ENCODE assay signal across 20 cellular contexts in genomic region chr10:122132331-122132755, GRCh38.
DNase-seq lines count a peak whose midpoint lies in the region; ATAC-seq, FAIRE-seq and TF ChIP-seq lines count a peak whose summit lies in the region.
"Had no signal": no experiment of that assay in that cellular context is flagged by ENCODE, and none has a peak within 500 bp of the region (broad histone marks: within the 10 kb centered on the region; RNA-seq: fewer than 3 reads in every experiment).

No MANE protein-coding gene starts in this region.

- H2BK5ac ChIP-seq in H1 (ENCODE audit: low read depth, low read length), result no peak overlapping the region

- no peaks in the 10 kb centered on the region for H4K20me1 ChIP-seq in H1 (replicated peaks in 1 of 2; ENCODE audit: control insufficient read depth in 1 of 2, insufficient read depth in 2 of 2, low read length in 2 of 2)

- H4K91ac ChIP-seq in H1 (replicated peaks; ENCODE audit: insufficient read length, low read length), result peak overlapping the region; percentile 58

- TF ChIP-seq RAD21 in H1 (IDR thresholded peaks at IDR 0.05 in 1 of 2, conservative IDR thresholded peaks at IDR 0.05 in 1 of 2; ENCODE audit: low read depth in 2 of 2, low read length in 2 of 2), result no peak

- H3K23me2 ChIP-seq in H1 (ENCODE audit: low read depth, low read length), result no peaks in the 10 kb centered on the region

- no peak overlapping the region for H2BK20ac ChIP-seq in H1 (ENCODE audit: low read length)

- no peak overlapping the region for H3K4me3 Mint-ChIP-seq in CD8-positive, alpha-beta memory T cell
- H3K4me3 Mint-ChIP-seq: CD14-positive monocyte; central memory CD8-positive, alpha-beta T cell had no signal

- peaks cover 38% of the 10 kb centered on the region for H3K4me1 ChIP-seq in cardiac muscle cell (ENCODE audit: low read depth)
- H3K4me1 ChIP-seq in H1 (replicated peaks in 1 of 4; ENCODE audit: control insufficient read depth in 3 of 4, insufficient read depth in 4 of 4, low read length in 3 of 4), result peaks cover 3 to 13% (median 8%) of the 10 kb centered on the region in 4 experiments
- peaks cover 51% of the 10 kb centered on the region for H3K4me1 ChIP-seq in muscle layer of colon (ENCODE audit: insufficient read depth, low read length)
- peaks cover 0 to 65% (median 41%) of the 10 kb centered on the region in 4 donors for H3K4me1 ChIP-seq in tibial artery
- H3K4me1 ChIP-seq in CD8-positive, alpha-beta memory T cell (ENCODE audit: insufficient read depth, low read length), result no peaks in the 10 kb centered on the region

- DNase-seq in cardiac muscle cell (ENCODE audit: low read depth in 1 of 2, low spot score in 1 of 2) (no peak), left ventricle myocardium superior (no peak), H1 (ENCODE audit: low read depth in 1 of 2, low spot score in 2 of 2) (peak in 1 of 2 experiments; percentile 74), tibial artery (no peak), globus pallidus (ENCODE audit: low spot score) (no peak)
- no peak for DNase-seq in CD8-positive, alpha-beta memory T cell
- DNase-seq: activated CD4-positive, alpha-beta T cell treated with anti-CD3 and anti-CD28 coated beads, Interleukin-2, amount 50 U/mL, for 1 hour; amniotic stem cell; DMS153; Kasumi-1; NCI-H1105 treated with DMSO at 0.1 percent for 48 hours; NCI-H226; NK-92 treated with Interleukin-12 subunit alpha and Interleukin-12 subunit beta, amount 100 ng/mL, for 24 hours; small intestine; stimulated activated CD8-positive, alpha-beta memory T cell treated with anti-CD3 and anti-CD28 coated beads, Interleukin-4, amount 100 ng/mL, for 48 hours had no signal

- FAIRE-seq in H1 (lab: Jason Lieb, UNC), result peak; percentile 62
- FAIRE-seq: small intestine had no signal

- peaks cover 0 to 6% of the 10 kb centered on the region in 2 experiments; a peak in 3 of 4 replicates for H3K79me2 ChIP-seq in H1 (ENCODE audit: control insufficient read depth in 1 of 2, insufficient read depth in 2 of 2, low read length in 2 of 2)

- no peak overlapping the region; the same call in 1 of the 2 replicates for H4K8ac ChIP-seq in H1 (ENCODE audit: extremely low read depth, insufficient read depth, low read length)

- no peaks in the 10 kb centered on the region for H3K4me1 Mint-ChIP-seq in CD8-positive, alpha-beta memory T cell
- H3K4me1 Mint-ChIP-seq: CD14-positive monocyte; central memory CD8-positive, alpha-beta T cell had no signal

- peak overlapping the region; percentile 68; the same call in 1 of the 2 replicates for H2BK12ac ChIP-seq in H1 (ENCODE audit: low read depth, low read length)

- TF ChIP-seq EP300 in H1 (IDR thresholded peaks at IDR 0.05; ENCODE audit: borderline replicate concordance in 1 of 2, low read depth in 2 of 2, low read length in 2 of 2), result no peak

- H3K4me2 ChIP-seq in H1 (ENCODE audit: insufficient read depth in 1 of 2, low read depth in 2 of 2, low read length in 2 of 2), result peak overlapping the region; percentile 52 to 61; a peak in 3 of 4 replicates

- H3K27me3 ChIP-seq in cardiac muscle cell, result no peaks in the 10 kb centered on the region
- no peaks in the 10 kb centered on the region for H3K27me3 ChIP-seq in H1 (replicated peaks in 1 of 4; ENCODE audit: control insufficient read depth in 3 of 4, extremely low read depth in 1 of 4, insufficient read depth in 3 of 4, low read length in 3 of 4)
- H3K27me3 ChIP-seq in muscle layer of colon (ENCODE audit: control insufficient read depth in 1 of 2, insufficient read depth in 2 of 2, low read length in 2 of 2), result no peaks in the 10 kb centered on the region
- H3K27me3 ChIP-seq in tibial artery, result no peaks in the 10 kb centered on the region
- no peaks in the 10 kb centered on the region for H3K27me3 ChIP-seq in CD8-positive, alpha-beta memory T cell (ENCODE audit: insufficient read depth, low read length, poor library complexity, severe bottlenecking)
- H3K27me3 ChIP-seq: suprapubic skin had no signal

- no peak for TF ChIP-seq CTCF in cardiac muscle cell (IDR thresholded peaks at IDR 0.05; ENCODE audit: low read depth, low read length)
- TF ChIP-seq CTCF in H1 (IDR thresholded peaks at IDR 0.05; ENCODE audit: control extremely low read depth in 1 of 3, insufficient read depth in 1 of 3, low read depth in 1 of 3, low read length in 3 of 3), result no peak
- no peak for TF ChIP-seq CTCF in tibial artery (IDR thresholded peaks at IDR 0.05)

- no peak overlapping the region for H3K23ac ChIP-seq in H1 (ENCODE audit: insufficient read length)

- H3K4me3 ChIP-seq in cardiac muscle cell (no peak overlapping the region), H1 (ENCODE audit: extremely low read depth in 1 of 4, insufficient read depth in 2 of 4, low read depth in 3 of 4, low read length in 4 of 4) (peak overlapping the region in 1 of 4 experiments; percentile 26; a peak in 1 of 8 replicates), muscle layer of colon (ENCODE audit: low read depth in 1 of 2, low read length in 2 of 2) (no peak overlapping the region), tibial artery (no peak overlapping the region)
- no peak overlapping the region for H3K4me3 ChIP-seq in CD8-positive, alpha-beta memory T cell (ENCODE audit: low read length)
- H3K4me3 ChIP-seq: suprapubic skin had no signal

- no peak for ATAC-seq in left ventricle myocardium superior
- ATAC-seq in GM18519 (IDR thresholded peaks at IDR 0.05; ENCODE audit: low FRiP score, unreplicated experiment), result no peak

- no peak overlapping the region for H3K4ac ChIP-seq in H1 (replicated peaks; ENCODE audit: insufficient read length, low read depth, low read length)

- intact Hi-C loops in left ventricle myocardium superior (cut with micrococcal nuclease), result no loop called here
- intact Hi-C loops in tibial artery (cut with DNase I; ENCODE audit: low total_unique reads), result loop anchor here (10.0 kb wide), 1 partner anchor 242 kb away; the partner anchor contains the start of gene PLEKHA1

- H2BK15ac ChIP-seq in H1 (ENCODE audit: low read length), result no peak overlapping the region

- H3K14ac ChIP-seq in H1 (ENCODE audit: insufficient read length), result no peak overlapping the region

- no peak overlapping the region for H4K5ac ChIP-seq in H1 (ENCODE audit: insufficient read length, low read depth, low read length)

- CTCF ChIA-PET in H1 (lab: Charles Lee; ENCODE audit: partially characterized antibody), result interaction anchor here (0.6 to 1.6 kb wide), 4 partner anchors 10 to 64 kb away, joined by 3 to 14 read pairs (median 4); no protein-coding TSS in a partner anchor
- CTCF ChIA-PET in CD8-positive, alpha-beta memory T cell (lab: Charles Lee), result no interaction called here

- 47% methylated on average over 14 of the region's 15 CpGs; no CpG with 5 or more reads in 1 of the 2 experiments for WGBS in H1 (ENCODE audit: extremely low coverage in 1 of 2, insufficient coverage in 1 of 2, insufficient read length in 1 of 2, insufficient replicate concordance in 2 of 2, low coverage in 1 of 2, low lambda C conversion rate in 2 of 2, missing lambda C conversion rate in 1 of 2), 2 experiments

- H2AK5ac ChIP-seq in H1 (ENCODE audit: low read depth, low read length), result no peak overlapping the region

- H3K36me3 ChIP-seq in cardiac muscle cell (no peaks in the 10 kb centered on the region), H1 (ENCODE audit: control insufficient read depth in 2 of 4, insufficient read depth in 4 of 4, low read length in 3 of 4) (no peaks in the 10 kb centered on the region; a peak in 3 of 8 replicates), muscle layer of colon (ENCODE audit: insufficient read depth, low read length) (peaks cover 22% of the 10 kb centered on the region), tibial artery (peaks cover 0 to 34% (median 18%) of the 10 kb centered on the region in 3 donors)
- no peaks in the 10 kb centered on the region for H3K36me3 ChIP-seq in CD8-positive, alpha-beta memory T cell (ENCODE audit: insufficient read depth, low read length)

- H3K9ac ChIP-seq in H1 (replicated peaks in 1 of 4; ENCODE audit: extremely low read depth in 1 of 4, low read depth in 3 of 4, low read length in 3 of 4) (0 out of 7 replicates have a peak overlapping the region, but pooled peaks of 1 of the 4 experiments have one; percentile 11), muscle layer of colon (ENCODE audit: low read length) (no peak overlapping the region)

- no peak overlapping the region for H3K56ac ChIP-seq in H1 (replicated peaks; ENCODE audit: insufficient read length, low read depth, low read length)

- H3K9me3 ChIP-seq in cardiac muscle cell (ENCODE audit: low read depth) (no peaks in the 10 kb centered on the region), H1 (ENCODE audit: insufficient read depth in 2 of 2, low read depth in 1 of 2, low read length in 1 of 2) (no peaks in the 10 kb centered on the region), muscle layer of colon (ENCODE audit: low read length) (no peaks in the 10 kb centered on the region), tibial artery (no peaks in the 10 kb centered on the region)
- no peaks in the 10 kb centered on the region for H3K9me3 ChIP-seq in CD8-positive, alpha-beta memory T cell (ENCODE audit: low read length)
- H3K9me3 ChIP-seq: suprapubic skin had no signal

- peaks cover 0 to 2% (median 0%) of the 10 kb centered on the region in 5 donors for H3K9me3 Mint-ChIP-seq in CD8-positive, alpha-beta memory T cell
- H3K9me3 Mint-ChIP-seq: central memory CD8-positive, alpha-beta T cell had no signal

- TF ChIP-seq POLR2A in H1 (IDR thresholded peaks at IDR 0.05; ENCODE audit: control extremely low read depth in 1 of 2, low read depth in 2 of 2, low read length in 2 of 2), result no peak

- H3K27me3 Mint-ChIP-seq in CD8-positive, alpha-beta memory T cell, result peaks cover 0 to 28% of the 10 kb centered on the region in 2 donors

- no peaks in the 10 kb centered on the region; the same call in none of the 2 replicates for H3K79me1 ChIP-seq in H1 (ENCODE audit: low read depth, low read length)

- no peaks in the 10 kb centered on the region for H3K36me3 Mint-ChIP-seq in CD8-positive, alpha-beta memory T cell
- H3K36me3 Mint-ChIP-seq: CD14-positive monocyte had no signal

- POLR2A ChIA-PET in H1 (lab: Charles Lee; ENCODE audit: partially characterized antibody), result interaction anchor here (0.6 to 1.7 kb wide), 5 partner anchors 11 to 81 kb away, joined by 3 to 5 read pairs (median 4); no protein-coding TSS in a partner anchor
- POLR2A ChIA-PET in CD8-positive, alpha-beta memory T cell (lab: Charles Lee), result no interaction called here

- no peak overlapping the region; the same call in 1 of the 2 replicates for H3K18ac ChIP-seq in H1 (ENCODE audit: extremely low read depth, low read length)

- H2BK120ac ChIP-seq in H1 (replicated peaks; ENCODE audit: low read depth, low read length), result no peak overlapping the region

- H3K27ac ChIP-seq in cardiac muscle cell (peak overlapping the region; percentile 45), H1 (ENCODE audit: low read depth, low read length) (0 out of 2 replicates have a peak overlapping the region, but pooled peaks have one; percentile 2), muscle layer of colon (ENCODE audit: low read depth, low read length) (peak overlapping the region; percentile 67), tibial artery (peak overlapping the region; percentile 14 to 36)
- H3K27ac ChIP-seq in CD8-positive, alpha-beta memory T cell (ENCODE audit: low read depth, low read length), result no peak overlapping the region
- H3K27ac ChIP-seq: suprapubic skin had no signal

- no peak overlapping the region for H3K27ac Mint-ChIP-seq in CD8-positive, alpha-beta memory T cell

- H2AFZ ChIP-seq in H1 (ENCODE audit: low read length), result no peak overlapping the region

TF ChIP-seq in H1, 55 proteins besides CTCF, POLR2A, EP300 and RAD21 (continues in another document):
- TF ChIP-seq GTF2F1 (IDR thresholded peaks at IDR 0.05; ENCODE audit: borderline replicate concordance, low read depth, low read length), result no peak
